ENCODE assay signal across 1 cellular context in genomic region chr5:179818746-179819295, GRCh38.
A peak's percentile ranks its signal among the peaks of the same experiment; 100 is the strongest.
TF ChIP-seq lines count a peak whose summit lies in the region.

No MANE protein-coding gene starts in this region.

TF ChIP-seq in K562, 482 proteins besides CTCF, POLR2A, EP300 and RAD21 (continued from another document and continues in another):
- no peak for TF ChIP-seq SRSF3 (IDR thresholded peaks at IDR 0.05; ENCODE audit: insufficient read depth, low read length)
- 0 out of 2 replicates have a peak, but pooled peaks have one; percentile 13 for TF ChIP-seq MAX (CRISPR knock-in tag; IDR thresholded peaks at IDR 0.05)
- no peak for TF ChIP-seq HEY1 (CRISPR knock-in tag; IDR thresholded peaks at IDR 0.05; ENCODE audit: borderline replicate concordance)
- peak; percentile 100 for TF ChIP-seq MITF (IDR thresholded peaks at IDR 0.05)
- TF ChIP-seq MTA2 (IDR thresholded peaks at IDR 0.05; ENCODE audit: low read depth), result peak; percentile 48; the same call in 1 of the 2 replicates
- no peak for TF ChIP-seq HNRNPL (IDR thresholded peaks at IDR 0.05; ENCODE audit: low read depth, low read length)
- peak; percentile 88 for TF ChIP-seq ZNF395 (CRISPR knock-in tag; IDR thresholded peaks at IDR 0.05)
- TF ChIP-seq FIP1L1 (IDR thresholded peaks at IDR 0.05; ENCODE audit: low read depth, low read length, poor library complexity, severe bottlenecking), result peak; percentile 73
- TF ChIP-seq ZNF174 (CRISPR knock-in tag; IDR thresholded peaks at IDR 0.05), result no peak
- TF ChIP-seq EP400 (IDR thresholded peaks at IDR 0.05), result peak; percentile 87; the same call in 1 of the 2 replicates
- TF ChIP-seq DPF2 (IDR thresholded peaks at IDR 0.05), result peak; percentile 63
- TF ChIP-seq PHF20 (IDR thresholded peaks at IDR 0.05; ENCODE audit: partially characterized antibody), result no peak
- TF ChIP-seq ZNF224 (CRISPR knock-in tag; IDR thresholded peaks at IDR 0.05), result no peak
- TF ChIP-seq CEBPZ (IDR thresholded peaks at IDR 0.05; ENCODE audit: borderline replicate concordance, low read depth, low read length), result no peak
- TF ChIP-seq ETS1 (conservative IDR thresholded peaks at IDR 0.05; ENCODE audit: control insufficient read depth, low read depth, low read length), result no peak
- peak; percentile 56 for TF ChIP-seq POLR2H (tag; IDR thresholded peaks at IDR 0.05; ENCODE audit: low read depth)
- TF ChIP-seq BMI1 (IDR thresholded peaks at IDR 0.05; ENCODE audit: low read length), result no peak
- TF ChIP-seq TBP (optimal IDR thresholded peaks at IDR 0.05; ENCODE audit: low read depth, low read length), result no peak
- TF ChIP-seq ZNF740 (CRISPR knock-in tag; IDR thresholded peaks at IDR 0.05), result peak; percentile 79
- no peak for TF ChIP-seq ZNF740 (tag; IDR thresholded peaks at IDR 0.05)
- TF ChIP-seq NEUROD1 (IDR thresholded peaks at IDR 0.05; ENCODE audit: borderline replicate concordance, low read depth, low read length, partially characterized antibody), result peak; percentile 93
- TF ChIP-seq SMARCC2 (IDR thresholded peaks at IDR 0.05; ENCODE audit: low read depth), result no peak
- no peak for TF ChIP-seq SNAPC5 (CRISPR knock-in tag; IDR thresholded peaks at IDR 0.05)
- no peak for TF ChIP-seq ZNF217 (CRISPR knock-in tag; IDR thresholded peaks at IDR 0.05)
- no peak for TF ChIP-seq GTF2B (IDR thresholded peaks at IDR 0.05; ENCODE audit: extremely low read depth, insufficient read length)
- TF ChIP-seq ETV5 (CRISPR knock-in tag; IDR thresholded peaks at IDR 0.05; ENCODE audit: low read depth), result peak; percentile 73; the same call in 1 of the 2 replicates
- TF ChIP-seq ZSCAN29 (IDR thresholded peaks at IDR 0.05), result no peak
- peak; percentile 98 to 99 for TF ChIP-seq FOXK2 (conservative IDR thresholded peaks at IDR 0.05 in 1 of 2, IDR thresholded peaks at IDR 0.05 in 1 of 2; ENCODE audit: low read depth in 2 of 2)
- peak; percentile 80 for TF ChIP-seq MYNN (IDR thresholded peaks at IDR 0.05)
- no peak for TF ChIP-seq MYNN (CRISPR knock-in tag; IDR thresholded peaks at IDR 0.05)
- TF ChIP-seq JUND (IDR thresholded peaks at IDR 0.05; ENCODE audit: borderline replicate concordance, low read depth, low read length), result peak; percentile 99
- peak; percentile 95; the same call in 1 of the 3 replicates for TF ChIP-seq JUND (tag; IDR thresholded peaks at IDR 0.05; ENCODE audit: borderline replicate concordance, low read depth, low read length)
- TF ChIP-seq GABPA (tag; conservative IDR thresholded peaks at IDR 0.05; ENCODE audit: low read depth), result peak; percentile 52
- no peak for TF ChIP-seq NR2F6 (CRISPR knock-in tag; IDR thresholded peaks at IDR 0.05)
- no peak for TF ChIP-seq E2F5 (CRISPR knock-in tag; IDR thresholded peaks at IDR 0.05)
- TF ChIP-seq SMARCB1 (IDR thresholded peaks at IDR 0.05; ENCODE audit: insufficient read length, low read depth), result no peak
- TF ChIP-seq E2F4 (CRISPR knock-in tag; IDR thresholded peaks at IDR 0.05; ENCODE audit: low read depth), result no peak
- TF ChIP-seq ZNF518B (CRISPR knock-in tag; IDR thresholded peaks at IDR 0.05), result no peak
